ENCODE assay signal across 8 cellular contexts in the genomic region with DNA sequence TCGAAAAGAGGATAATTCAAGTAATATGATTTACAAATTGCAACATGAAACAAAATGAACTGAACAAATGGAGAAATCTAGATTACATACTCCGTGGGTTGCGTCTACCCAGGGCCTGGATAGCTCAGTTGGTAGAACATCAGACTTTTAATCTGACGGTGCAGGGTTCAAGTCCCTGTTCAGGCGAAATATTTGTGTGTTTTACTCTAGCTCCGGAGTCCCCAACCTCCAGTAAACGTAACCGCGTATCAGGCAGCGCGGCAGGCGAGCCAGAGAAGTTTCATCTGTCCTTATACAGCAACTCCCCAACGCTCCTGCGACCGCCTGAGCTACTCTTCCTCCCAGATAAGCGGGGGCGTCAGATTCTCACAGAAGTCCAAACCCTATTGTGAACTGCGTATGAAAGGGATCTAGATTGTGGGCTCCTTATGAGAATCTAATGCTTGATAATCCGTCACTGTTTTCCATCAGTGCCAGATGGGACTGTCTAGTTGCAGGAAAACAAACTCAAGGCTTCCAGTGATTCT.
A peak's percentile ranks its signal among the peaks of the same experiment; 100 is the strongest.
DNase-seq lines count a peak whose midpoint lies in the region; TF ChIP-seq lines count a peak whose summit lies in the region.

No MANE protein-coding gene starts in this region.

- H3K4me3 Mint-ChIP-seq in T-helper 1 cell treated with Interleukin-12 subunit alpha and Interleukin-12 subunit beta and Interleukin-4 antibody, amounts not matched to agents 30 μg/mL and 1 μg/mL, for 36 hours = no peak overlapping the region
- H3K4me3 Mint-ChIP-seq in chondrocyte (ENCODE audit: unreplicated experiment) (peak overlapping the region; percentile 38), CD14-positive monocyte (peak overlapping the region in 1 of 2 donors; percentile 17)

- no peak for TF ChIP-seq CTCF in chondrocyte (IDR thresholded peaks at IDR 0.05)
- no peak for TF ChIP-seq CTCF in CD14-positive monocyte (IDR thresholded peaks at IDR 0.05)

- H3K4me3 ChIP-seq in skeletal muscle cell (ENCODE audit: low read depth, low read length) = no peak overlapping the region

- intact Hi-C loops in CD14-positive monocyte (cut with micrococcal nuclease) = no loop called here

- DNase-seq in T-helper 1 cell = no peak
- DNase-seq in NCI-H460 (ENCODE audit: extremely low read depth, low read depth) = peak; percentile 89
- DNase-seq in chondrocyte (ENCODE audit: low spot score) = no peak
- DNase-seq in skeletal muscle cell (ENCODE audit: low read depth) = peak; percentile 4
- DNase-seq in CD14-positive monocyte (ENCODE audit: low spot score) = no peak
- no peak for DNase-seq in GOT3 (lab: John Stamatoyannopoulos, UW)
- DNase-seq in ureter (ENCODE audit: low spot score) = no peak

- H3K4me1 Mint-ChIP-seq in T-helper 1 cell treated with Interleukin-12 subunit alpha and Interleukin-12 subunit beta and Interleukin-4 antibody, amounts not matched to agents 30 μg/mL and 1 μg/mL, for 36 hours (ENCODE audit: low read depth) = no peaks in the 10 kb centered on the region
- H3K4me1 Mint-ChIP-seq in chondrocyte (ENCODE audit: low read depth) = peaks cover 10% of the 10 kb centered on the region
- no peaks in the 10 kb centered on the region for H3K4me1 Mint-ChIP-seq in CD14-positive monocyte

- peak overlapping the region; percentile 2 for H3K27ac Mint-ChIP-seq in T-helper 1 cell treated with Interleukin-12 subunit alpha and Interleukin-12 subunit beta and Interleukin-4 antibody, amounts not matched to agents 30 μg/mL and 1 μg/mL, for 36 hours
- H3K27ac Mint-ChIP-seq in chondrocyte (ENCODE audit: unreplicated experiment) = no peak overlapping the region
- no peak overlapping the region for H3K27ac Mint-ChIP-seq in CD14-positive monocyte

- H3K36me3 Mint-ChIP-seq in T-helper 1 cell treated with Interleukin-12 subunit alpha and Interleukin-12 subunit beta and Interleukin-4 antibody, amounts not matched to agents 30 μg/mL and 1 μg/mL, for 36 hours (ENCODE audit: low read depth) = no peaks in the 10 kb centered on the region
- H3K36me3 Mint-ChIP-seq in chondrocyte (ENCODE audit: low read depth) = no peaks in the 10 kb centered on the region
- no peaks in the 10 kb centered on the region for H3K36me3 Mint-ChIP-seq in CD14-positive monocyte

- peaks cover 43% of the 10 kb centered on the region for H3K27me3 Mint-ChIP-seq in T-helper 1 cell treated with Interleukin-12 subunit alpha and Interleukin-12 subunit beta and Interleukin-4 antibody, amounts not matched to agents 30 μg/mL and 1 μg/mL, for 36 hours (ENCODE audit: low read depth)
- H3K27me3 Mint-ChIP-seq in chondrocyte (ENCODE audit: low read depth) (peaks cover 51% of the 10 kb centered on the region), CD14-positive monocyte (ENCODE audit: low read depth in 3 of 3) (peaks cover 34 to 59% (median 51%) of the 10 kb centered on the region in 3 donors)

- peaks cover 14% of the 10 kb centered on the region for H3K9me3 Mint-ChIP-seq in T-helper 1 cell treated with Interleukin-12 subunit alpha and Interleukin-12 subunit beta and Interleukin-4 antibody, amounts not matched to agents 30 μg/mL and 1 μg/mL, for 36 hours
- H3K9me3 Mint-ChIP-seq in chondrocyte (ENCODE audit: low read depth) = peaks cover 13% of the 10 kb centered on the region
- peaks cover 6 to 59% (median 35%) of the 10 kb centered on the region in 7 donors for H3K9me3 Mint-ChIP-seq in CD14-positive monocyte

Comparison
In these comparisons a context has a peak if more than half of its experiments do, and no peak if none do; other contexts are left out.
1. DNase-seq: peak in NCI-H460 (single experiment) and skeletal muscle cell (single experiment); none in T-helper 1 cell (0 of 5), chondrocyte (single experiment), CD14-positive monocyte (single experiment), GOT3 (single experiment) and ureter (single experiment).